1 cellular context compared by ENCODE assay signal in genomic region chr16:9258423-9259051, GRCh38.
TF ChIP-seq lines count a peak whose summit lies in the region.

No MANE protein-coding gene starts in this region.

TF ChIP-seq in HepG2, 621 proteins besides CTCF, POLR2A, EP300 and RAD21 (continued from another document and continues in another):
- TF ChIP-seq HMGXB3 (CRISPR knock-in tag; IDR thresholded peaks at IDR 0.05; ENCODE audit: borderline replicate concordance) (no peak), NFATC3 (CRISPR knock-in tag; IDR thresholded peaks at IDR 0.05) (0 out of 2 replicates have a peak, but pooled peaks have one; percentile 61), DRAP1 (CRISPR knock-in tag; IDR thresholded peaks at IDR 0.05) (no peak), ZSCAN25 (CRISPR knock-in tag; IDR thresholded peaks at IDR 0.05) (no peak), ZNF24 (IDR thresholded peaks at IDR 0.05) (no peak), TAF1 (CRISPR knock-in tag; IDR thresholded peaks at IDR 0.05) (no peak), BORCS8-MEF2B (CRISPR knock-in tag; IDR thresholded peaks at IDR 0.05) (no peak), ZNF530 (CRISPR knock-in tag; IDR thresholded peaks at IDR 0.05; ENCODE audit: low read depth) (no peak), UBTF (CRISPR knock-in tag; IDR thresholded peaks at IDR 0.05) (no peak), DBP (CRISPR knock-in tag; IDR thresholded peaks at IDR 0.05; ENCODE audit: not compliant biosample characterization) (peak; percentile 45), KLF12 (CRISPR knock-in tag; IDR thresholded peaks at IDR 0.05; ENCODE audit: borderline replicate concordance) (no peak), ZFP36L2 (CRISPR knock-in tag; IDR thresholded peaks at IDR 0.05) (no peak), ZNF232 (CRISPR knock-in tag; IDR thresholded peaks at IDR 0.05; ENCODE audit: borderline replicate concordance) (no peak), SMAD1 (CRISPR knock-in tag; IDR thresholded peaks at IDR 0.05; ENCODE audit: borderline replicate concordance, low read depth) (no peak), RNF219 (CRISPR knock-in tag; IDR thresholded peaks at IDR 0.05) (no peak), GATAD2A (CRISPR knock-in tag; IDR thresholded peaks at IDR 0.05) (no peak), BCL3 (CRISPR knock-in tag; IDR thresholded peaks at IDR 0.05) (peak; percentile 51; the same call in 1 of the 2 replicates), PAWR (CRISPR knock-in tag; IDR thresholded peaks at IDR 0.05; ENCODE audit: borderline replicate concordance) (no peak), CENPX (CRISPR knock-in tag; IDR thresholded peaks at IDR 0.05) (no peak), ZNF292 (CRISPR knock-in tag; IDR thresholded peaks at IDR 0.05; ENCODE audit: borderline replicate concordance, low read depth) (no peak), ZNF563 (CRISPR knock-in tag; IDR thresholded peaks at IDR 0.05) (no peak), ZBTB37 (CRISPR knock-in tag; IDR thresholded peaks at IDR 0.05) (no peak), RELA (CRISPR knock-in tag; IDR thresholded peaks at IDR 0.05) (no peak), SAP130 (CRISPR knock-in tag; IDR thresholded peaks at IDR 0.05; ENCODE audit: low read depth) (no peak), ZFP36 (IDR thresholded peaks at IDR 0.05; ENCODE audit: borderline replicate concordance, low read depth, low read length, partially characterized antibody) (no peak), GABPB1 (CRISPR knock-in tag; IDR thresholded peaks at IDR 0.05) (peak; percentile 52; the same call in 1 of the 2 replicates), HNF1B (CRISPR knock-in tag; IDR thresholded peaks at IDR 0.05) (peak; percentile 77; the same call in 1 of the 2 replicates), ZHX2 (IDR thresholded peaks at IDR 0.05; ENCODE audit: low read depth) (no peak), ZHX2 (CRISPR knock-in tag; IDR thresholded peaks at IDR 0.05; ENCODE audit: borderline replicate concordance) (no peak), ZNF720 (CRISPR knock-in tag; IDR thresholded peaks at IDR 0.05) (no peak), FLYWCH1 (CRISPR knock-in tag; IDR thresholded peaks at IDR 0.05) (no peak), ZBTB14 (CRISPR knock-in tag; IDR thresholded peaks at IDR 0.05) (0 out of 2 replicates have a peak, but pooled peaks have one; percentile 11), SMARCE1 (IDR thresholded peaks at IDR 0.05; ENCODE audit: borderline replicate concordance) (no peak), ZNF329 (CRISPR knock-in tag; IDR thresholded peaks at IDR 0.05; ENCODE audit: low read depth) (no peak), ZNF672 (CRISPR knock-in tag; IDR thresholded peaks at IDR 0.05) (no peak), AKAP8 (CRISPR knock-in tag; IDR thresholded peaks at IDR 0.05) (no peak), SRSF9 (IDR thresholded peaks at IDR 0.05; ENCODE audit: borderline replicate concordance, insufficient read depth, low read depth, low read length, poor library complexity, severe bottlenecking) (no peak), ZNF883 (CRISPR knock-in tag; IDR thresholded peaks at IDR 0.05; ENCODE audit: not compliant biosample characterization) (peak; percentile 30), CBX1 (IDR thresholded peaks at IDR 0.05; ENCODE audit: low read depth) (no peak), SATB2 (CRISPR knock-in tag; IDR thresholded peaks at IDR 0.05) (no peak), ZNF230 (CRISPR knock-in tag; IDR thresholded peaks at IDR 0.05) (no peak)
